In the genomic region with DNA sequence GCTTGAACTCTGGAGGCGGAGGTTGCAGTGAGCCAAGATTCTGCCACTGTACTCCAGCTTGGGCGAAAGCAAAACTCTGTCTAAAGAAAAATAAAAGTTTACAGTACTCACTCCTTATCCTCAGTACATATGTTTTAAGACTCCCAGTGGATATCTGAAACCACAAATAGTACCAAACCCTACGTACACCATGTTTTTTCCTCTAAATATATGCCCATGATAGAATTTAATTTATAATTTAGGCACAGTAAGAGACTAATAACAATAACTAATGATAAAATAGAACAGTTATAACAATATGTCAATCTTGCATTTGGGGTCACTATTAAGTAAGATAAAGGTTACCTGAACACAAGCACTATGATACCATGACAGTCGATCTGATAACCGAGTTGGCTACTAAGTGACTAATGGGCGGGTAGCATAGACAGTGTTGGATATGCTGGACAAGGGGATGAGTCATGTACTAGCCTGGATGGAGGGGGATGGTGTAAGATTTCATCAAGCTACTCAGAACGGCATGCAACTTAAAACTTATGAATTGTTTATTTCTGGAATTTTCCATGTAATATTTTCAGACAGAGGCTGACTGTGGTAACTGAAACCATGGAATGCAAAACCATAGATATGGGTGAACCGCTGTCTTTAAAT, we compare ENCODE assay signal across 11 cellular contexts. TPM values are rescaled to one million over a fixed set of nuclear protein-coding genes. Genes with fewer than 3 reads are reported as not detected.
A peak's percentile ranks its signal among the peaks of the same experiment; 100 is the strongest.
DNase-seq lines count a peak whose midpoint lies in the region; ATAC-seq and TF ChIP-seq lines count a peak whose summit lies in the region.
"Had no signal": no experiment of that assay in that cellular context is flagged by ENCODE, and none has a peak within 500 bp of the region (broad histone marks: within the 10 kb centered on the region; RNA-seq: fewer than 3 reads in every experiment).

No MANE protein-coding gene starts in this region.

- H3K9me2 ChIP-seq in SK-N-SH: no peaks in the 10 kb centered on the region

- no peak for TF ChIP-seq RAD21 in SK-N-SH (IDR thresholded peaks at IDR 0.05; ENCODE audit: low read length)

- H3K4me1 ChIP-seq in SK-N-SH (ENCODE audit: control insufficient read depth in 1 of 2, insufficient read depth in 2 of 2, low read depth in 1 of 2, low read length in 1 of 2): peaks cover 0 to 12% of the 10 kb centered on the region in 2 experiments; a peak in 1 of 4 replicates
- no peaks in the 10 kb centered on the region for H3K4me1 ChIP-seq in fibroblast of lung (ENCODE audit: control insufficient read depth, extremely low read depth, insufficient read depth, low read length)
- no peaks in the 10 kb centered on the region for H3K4me1 ChIP-seq in gastrocnemius medialis
- H3K4me1 ChIP-seq in transverse colon: peaks cover 0 to 6% (median 3%) of the 10 kb centered on the region in 4 donors

- H4K20me1 ChIP-seq in SK-N-SH (ENCODE audit: insufficient read depth) (no peaks in the 10 kb centered on the region), fibroblast of lung (ENCODE audit: control insufficient read depth, extremely low read depth, insufficient read depth, low read length) (no peaks in the 10 kb centered on the region)

- H3F3A ChIP-seq in SK-N-SH (replicated peaks; ENCODE audit: insufficient read depth): peaks cover 19% of the 10 kb centered on the region

- H3K27ac ChIP-seq in SK-N-SH (ENCODE audit: low read depth in 2 of 2, low read length in 1 of 2): peak overlapping the region; percentile 0 to 57; a peak in 3 of 4 replicates
- H3K27ac ChIP-seq in fibroblast of lung (ENCODE audit: insufficient read depth, low read length): no peak overlapping the region
- H3K27ac ChIP-seq in gastrocnemius medialis: no peak overlapping the region
- H3K27ac ChIP-seq in transverse colon: no peak overlapping the region
- H3K27ac ChIP-seq: SK-N-MC had no signal

- no peak for TF ChIP-seq POLR2A in gastrocnemius medialis (IDR thresholded peaks at IDR 0.05)
- TF ChIP-seq POLR2A in transverse colon (IDR thresholded peaks at IDR 0.05): no peak

- TF ChIP-seq CTCF in SK-N-SH (IDR thresholded peaks at IDR 0.05) (no peak), fibroblast of lung (conservative IDR thresholded peaks at IDR 0.05 in 1 of 2, IDR thresholded peaks at IDR 0.05 in 1 of 2; ENCODE audit: low read depth in 1 of 2, low read length in 2 of 2) (no peak), gastrocnemius medialis (IDR thresholded peaks at IDR 0.05 in 4 of 5, conservative IDR thresholded peaks at IDR 0.05 in 1 of 5) (no peak), transverse colon (IDR thresholded peaks at IDR 0.05) (no peak)

- H3K27me3 ChIP-seq in SK-N-SH (ENCODE audit: insufficient read depth): no peaks in the 10 kb centered on the region
- no peaks in the 10 kb centered on the region for H3K27me3 ChIP-seq in fibroblast of lung (ENCODE audit: control insufficient read depth, insufficient read depth, low read length)
- no peaks in the 10 kb centered on the region for H3K27me3 ChIP-seq in gastrocnemius medialis
- no peaks in the 10 kb centered on the region for H3K27me3 ChIP-seq in transverse colon

- H3K9me3 ChIP-seq in SK-N-SH (no peaks in the 10 kb centered on the region), fibroblast of lung (ENCODE audit: control insufficient read depth, insufficient read depth, low read depth, low read length) (no peaks in the 10 kb centered on the region), gastrocnemius medialis (no peaks in the 10 kb centered on the region), transverse colon (no peaks in the 10 kb centered on the region)

- WGBS in SK-N-SH (ENCODE audit: low lambda C conversion rate): 41% methylated on average over 8 of the region's 8 CpGs
- WGBS in transverse colon (ENCODE audit: low coverage in 1 of 2), 2 donors: 77 to 86% methylated on average over 8 of the region's 8 CpGs

- POLR2A ChIA-PET in SK-N-SH (lab: Yijun Ruan, JAX): no interaction called here

- H3K79me2 ChIP-seq in SK-N-SH (ENCODE audit: insufficient read depth): no peaks in the 10 kb centered on the region; the same call in 1 of the 2 replicates
- H3K79me2 ChIP-seq in fibroblast of lung (ENCODE audit: control insufficient read depth, insufficient read depth, low read length): no peaks in the 10 kb centered on the region

- in situ Hi-C loops in gastrocnemius medialis (cut with MboI; ENCODE audit: low sequenced_read_pairs in 4 of 4): no loop called here
- in situ Hi-C loops in transverse colon (cut with MboI; ENCODE audit: low pct_ligation_motif_present in 1 of 4, low pct_unique_long_range_greater_than_20kb in 1 of 4, low sequenced_read_pairs in 3 of 4): no loop called here

- DNase-seq in GM04504 (ENCODE audit: low read depth) (peak; percentile 39), SK-N-SH (no peak), fibroblast of lung (ENCODE audit: low read depth in 2 of 2) (peak; percentile 95 to 97), gastrocnemius medialis (no peak), transverse colon (no peak), NCI-H510A (lab: John Stamatoyannopoulos, UW) (no peak), NCI-H345 (lab: John Stamatoyannopoulos, UW) (no peak), SKM-1 treated with dmso at 0.1 percent for 144 hours (lab: John Stamatoyannopoulos, UW; ENCODE audit: unreplicated experiment) (no peak)
- DNase-seq: DND-41, NCI-H1930 had no signal

- H3K36me3 ChIP-seq in SK-N-SH (replicated peaks in 1 of 2; ENCODE audit: control insufficient read depth in 1 of 2, insufficient read depth in 2 of 2, low read length in 1 of 2) (peaks cover 16 to 49% of the 10 kb centered on the region in 2 experiments), fibroblast of lung (ENCODE audit: control insufficient read depth, insufficient read depth, low read length) (peaks cover 1% of the 10 kb centered on the region), gastrocnemius medialis (peaks cover 3 to 79% of the 10 kb centered on the region in 2 donors), transverse colon (peaks cover 0 to 21% (median 4%) of the 10 kb centered on the region in 4 donors)

- 0 out of 2 replicates have a peak overlapping the region, but pooled peaks have one; percentile 2 for H3K4me2 ChIP-seq in SK-N-SH
- H3K4me2 ChIP-seq in fibroblast of lung (ENCODE audit: extremely low read depth, insufficient read depth, low read length): no peak overlapping the region

- ATAC-seq in gastrocnemius medialis: peak; percentile 75 to 94

- H3K4me3 ChIP-seq in SK-N-SH (ENCODE audit: low read depth in 2 of 2, low read length in 1 of 2): no peak overlapping the region
- H3K4me3 ChIP-seq in fibroblast of lung (replicated peaks in 1 of 4; ENCODE audit: control extremely low read depth in 1 of 4, insufficient read depth in 1 of 4, low read depth in 3 of 4, low read length in 4 of 4): no peak overlapping the region
- no peak overlapping the region for H3K4me3 ChIP-seq in gastrocnemius medialis
- H3K4me3 ChIP-seq in transverse colon: no peak overlapping the region
- H3K4me3 ChIP-seq: SK-N-MC had no signal

- intact Hi-C loops in gastrocnemius medialis (cut with DNase I; ENCODE audit: low total_unique reads): no loop called here
- intact Hi-C loops in transverse colon (cut with DNase I; ENCODE audit: low total_unique reads): no loop called here

- no peak overlapping the region for H2AFZ ChIP-seq in SK-N-SH (ENCODE audit: low read depth)
- H2AFZ ChIP-seq in fibroblast of lung (ENCODE audit: low read length): no peak overlapping the region

- H3K9ac ChIP-seq in SK-N-SH: no peak overlapping the region
- H3K9ac ChIP-seq in fibroblast of lung (ENCODE audit: insufficient read depth, low read length): no peak overlapping the region

- CTCF ChIA-PET in SK-N-SH (lab: Yijun Ruan, JAX): no interaction called here

- peak in 1 of 2 experiments; percentile 69; a peak in 1 of 4 replicates for TF ChIP-seq EP300 in SK-N-SH (IDR thresholded peaks at IDR 0.05; ENCODE audit: borderline replicate concordance in 1 of 2, low read depth in 1 of 2, low read length in 1 of 2)
- no peak for TF ChIP-seq EP300 in transverse colon (IDR thresholded peaks at IDR 0.05; ENCODE audit: low read depth)

TF ChIP-seq in SK-N-SH, 30 proteins besides CTCF, POLR2A, EP300 and RAD21 (continues in another document):
- TF ChIP-seq POLR2AphosphoS5 (IDR thresholded peaks at IDR 0.05; ENCODE audit: low read depth, low read length): peak; percentile 60; the same call in 1 of the 2 replicates
- TF ChIP-seq, protein P1, sequence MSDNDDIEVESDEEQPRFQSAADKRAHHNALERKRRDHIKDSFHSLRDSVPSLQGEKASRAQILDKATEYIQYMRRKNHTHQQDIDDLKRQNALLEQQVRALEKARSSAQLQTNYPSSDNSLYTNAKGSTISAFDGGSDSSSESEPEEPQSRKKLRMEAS (IDR thresholded peaks at IDR 0.05; ENCODE audit: low read depth): peak; percentile 48; the same call in 1 of the 2 replicates
- peak; percentile 95 for TF ChIP-seq FOSL2 (IDR thresholded peaks at IDR 0.05; ENCODE audit: borderline replicate concordance, low read depth)
- TF ChIP-seq JUND (IDR thresholded peaks at IDR 0.05): peak; percentile 94
- no peak for TF ChIP-seq TAF1 (IDR thresholded peaks at IDR 0.05; ENCODE audit: borderline replicate concordance, low read depth, low read length)
- peak; percentile 82 for TF ChIP-seq TCF12 (IDR thresholded peaks at IDR 0.05)

RNA-seq across cellular contexts. Expression of gene ST7L, which starts 43.7 kb away (rescaled TPM):
- polyA plus RNA-seq in SK-N-SH (2012; rRNA removed): 16.3 and 17.9 TPM in 2 replicates
- polyA plus RNA-seq in SK-N-SH (2012; cell fraction: cytosol; rRNA removed): 16.3 and 16.7 TPM in 2 replicates
- 17.6 and 26.1 TPM in 2 replicates for polyA plus RNA-seq in SK-N-SH (2012; cell fraction: nucleus; rRNA removed)
- 16.9 and 18.0 TPM in 2 replicates for total RNA-seq in fibroblast of lung
- polyA plus RNA-seq in fibroblast of lung: 14.0 and 14.6 TPM in 2 replicates
- polyA plus RNA-seq in fibroblast of lung (2012): 12.9 and 14.4 TPM in 2 replicates
- 2.9 and 10.7 TPM in 2 replicates for polyA minus RNA-seq in fibroblast of lung (ENCODE audit: low replicate concordance)
- total RNA-seq in gastrocnemius medialis: 10 to 100 TPM in 3 of 4 donors, 1 to 10 TPM in 1; 9.6 to 16.7 (median 15.0) TPM
- total RNA-seq in transverse colon: 10 to 100 TPM in 3 of 4 donors, 1 to 10 TPM in 1; 7.0 to 37.4 (median 24.9) TPM

RNA-seq across cellular contexts. Expression of gene CAPZA1, which starts 44.4 kb away (rescaled TPM):
- 50.8 and 71.8 TPM in 2 replicates for polyA plus RNA-seq in SK-N-SH (2012; rRNA removed)
- polyA plus RNA-seq in SK-N-SH (2012; cell fraction: cytosol; rRNA removed): 88.4 and 108 TPM in 2 replicates
- polyA plus RNA-seq in SK-N-SH (2012; cell fraction: nucleus; rRNA removed): 29.4 and 68.1 TPM in 2 replicates
- total RNA-seq in fibroblast of lung: 155 and 201 TPM in 2 replicates
- 262 and 341 TPM in 2 replicates for polyA plus RNA-seq in fibroblast of lung
- polyA plus RNA-seq in fibroblast of lung (2012): 137 and 155 TPM in 2 replicates
- polyA minus RNA-seq in fibroblast of lung (ENCODE audit: low replicate concordance): 14.5 and 30.6 TPM in 2 replicates
- total RNA-seq in gastrocnemius medialis: 10 to 100 TPM; 27.1 to 58.1 (median 35.2) TPM
- total RNA-seq in transverse colon: 100 to 1,000 TPM in 2 of 4 donors, 10 to 100 TPM in 2; 44.2 to 228 (median 123) TPM

Comparison
In these comparisons a context has a peak if more than half of its experiments do, and no peak if none do; other contexts are left out.
1. DNase-seq: peak in GM04504 (single experiment) and fibroblast of lung (2 of 2); none in SK-N-SH (single experiment), gastrocnemius medialis (0 of 2), transverse colon (single experiment), NCI-H510A (single experiment), NCI-H345 (single experiment) and SKM-1 treated with dmso at 0.1 percent for 144 hours (single experiment).
2. H3K27ac ChIP-seq: peak in SK-N-SH (2 of 2); none in fibroblast of lung (single experiment), gastrocnemius medialis (0 of 4) and transverse colon (0 of 4).